1 cellular context compared by ENCODE assay signal in genomic region chr6:164507197-164507957, GRCh38.
TF ChIP-seq lines count a peak whose summit lies in the region.

No MANE protein-coding gene starts in this region.

TF ChIP-seq in GM12878, 131 proteins besides CTCF, POLR2A, EP300 and RAD21 (continued from another document and continues in another):
- TF ChIP-seq CEBPZ (IDR thresholded peaks at IDR 0.05; ENCODE audit: low read depth, low read length) (no peak), TARDBP (IDR thresholded peaks at IDR 0.05; ENCODE audit: borderline replicate concordance) (no peak), CREM (IDR thresholded peaks at IDR 0.05; ENCODE audit: low read depth) (peak; percentile 72; the same call in 1 of the 2 replicates), NFIC (IDR thresholded peaks at IDR 0.05; ENCODE audit: low read depth, low read length) (peak; percentile 77), RBBP5 (conservative IDR thresholded peaks at IDR 0.05) (no peak), CHD4 (IDR thresholded peaks at IDR 0.05) (no peak), NKRF (conservative IDR thresholded peaks at IDR 0.05) (no peak), NR2C2 (IDR thresholded peaks at IDR 0.05; ENCODE audit: borderline replicate concordance, control insufficient read depth, insufficient read length, low read depth) (no peak), CHD2 (IDR thresholded peaks at IDR 0.05; ENCODE audit: borderline replicate concordance, low read depth, low read length) (peak; percentile 84), PAX8 (IDR thresholded peaks at IDR 0.05) (no peak), POU2F2 (IDR thresholded peaks at IDR 0.05; ENCODE audit: borderline replicate concordance, low read depth, low read length) (0 out of 3 replicates have a peak, but pooled peaks have one; percentile 17), GATAD2B (conservative IDR thresholded peaks at IDR 0.05; ENCODE audit: low read depth) (peak; percentile 80), KAT2A (conservative IDR thresholded peaks at IDR 0.05; ENCODE audit: control insufficient read depth, low read depth, low read length) (no peak), FOS (IDR thresholded peaks at IDR 0.05; ENCODE audit: borderline replicate concordance, extremely low read depth, insufficient read length) (no peak), ZBED1 (IDR thresholded peaks at IDR 0.05; ENCODE audit: borderline replicate concordance) (peak; percentile 69), SP1 (IDR thresholded peaks at IDR 0.05; ENCODE audit: low read depth, low read length) (peak; percentile 72), POLR2AphosphoS5 (IDR thresholded peaks at IDR 0.05; ENCODE audit: low read length) (0 out of 2 replicates have a peak, but pooled peaks have one; percentile 25), YY1 (IDR thresholded peaks at IDR 0.05; ENCODE audit: low read depth, low read length) (no peak), TBL1XR1 (IDR thresholded peaks at IDR 0.05; ENCODE audit: low read depth, low read length) (0 out of 2 replicates have a peak, but pooled peaks have one; percentile 28), STAT1 (conservative IDR thresholded peaks at IDR 0.05) (0 out of 2 replicates have a peak, but pooled peaks have one; percentile 27), FOXM1 (IDR thresholded peaks at IDR 0.05; ENCODE audit: low read depth, low read length) (peak; percentile 69), ZNF622 (IDR thresholded peaks at IDR 0.05) (no peak), NR2C1 (IDR thresholded peaks at IDR 0.05) (no peak), MAX (IDR thresholded peaks at IDR 0.05; ENCODE audit: low read depth, low read length) (no peak), TCF12 (IDR thresholded peaks at IDR 0.05; ENCODE audit: low read depth, low read length) (peak; percentile 43), NR2F1 (conservative IDR thresholded peaks at IDR 0.05) (peak; percentile 98), BHLHE40 (IDR thresholded peaks at IDR 0.05; ENCODE audit: borderline replicate concordance in 1 of 2, low read depth in 2 of 2, low read length in 1 of 2) (peak; percentile 61 to 62), LARP7 (IDR thresholded peaks at IDR 0.05) (no peak), NFYA (IDR thresholded peaks at IDR 0.05; ENCODE audit: borderline replicate concordance, low read depth, low read length) (no peak), USF2 (IDR thresholded peaks at IDR 0.05; ENCODE audit: borderline replicate concordance, low read depth, low read length) (no peak), RUNX3 (IDR thresholded peaks at IDR 0.05; ENCODE audit: low read length) (peak; percentile 76), SIN3A (IDR thresholded peaks at IDR 0.05; ENCODE audit: low read depth, low read length) (no peak), SIX5 (IDR thresholded peaks at IDR 0.05; ENCODE audit: low read depth, low read length, severe bottlenecking) (no peak), POLR2AphosphoS2 (IDR thresholded peaks at IDR 0.05; ENCODE audit: low read depth, low read length) (no peak), SMAD5 (IDR thresholded peaks at IDR 0.05; ENCODE audit: low read depth) (no peak), DPF2 (IDR thresholded peaks at IDR 0.05) (peak; percentile 93), IKZF1 (conservative IDR thresholded peaks at IDR 0.05) (peak; percentile 89), HDGF (IDR thresholded peaks at IDR 0.05) (no peak), SMC3 (IDR thresholded peaks at IDR 0.05; ENCODE audit: borderline replicate concordance, low read length) (no peak), ZNF217 (IDR thresholded peaks at IDR 0.05) (peak; percentile 80), HCFC1 (IDR thresholded peaks at IDR 0.05; ENCODE audit: low read length) (no peak), BMI1 (IDR thresholded peaks at IDR 0.05; ENCODE audit: borderline replicate concordance) (peak; percentile 84), ATF7 (IDR thresholded peaks at IDR 0.05; ENCODE audit: low read depth) (peak; percentile 86), WRNIP1 (IDR thresholded peaks at IDR 0.05; ENCODE audit: borderline replicate concordance, low read depth, low read length) (no peak)
- TF ChIP-seq, protein P1, sequence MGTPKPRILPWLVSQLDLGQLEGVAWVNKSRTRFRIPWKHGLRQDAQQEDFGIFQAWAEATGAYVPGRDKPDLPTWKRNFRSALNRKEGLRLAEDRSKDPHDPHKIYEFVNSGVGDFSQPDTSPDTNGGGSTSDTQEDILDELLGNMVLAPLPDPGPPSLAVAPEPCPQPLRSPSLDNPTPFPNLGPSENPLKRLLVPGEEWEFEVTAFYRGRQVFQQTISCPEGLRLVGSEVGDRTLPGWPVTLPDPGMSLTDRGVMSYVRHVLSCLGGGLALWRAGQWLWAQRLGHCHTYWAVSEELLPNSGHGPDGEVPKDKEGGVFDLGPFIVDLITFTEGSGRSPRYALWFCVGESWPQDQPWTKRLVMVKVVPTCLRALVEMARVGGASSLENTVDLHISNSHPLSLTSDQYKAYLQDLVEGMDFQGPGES (IDR thresholded peaks at IDR 0.05), result no peak
- TF ChIP-seq, protein P2, sequence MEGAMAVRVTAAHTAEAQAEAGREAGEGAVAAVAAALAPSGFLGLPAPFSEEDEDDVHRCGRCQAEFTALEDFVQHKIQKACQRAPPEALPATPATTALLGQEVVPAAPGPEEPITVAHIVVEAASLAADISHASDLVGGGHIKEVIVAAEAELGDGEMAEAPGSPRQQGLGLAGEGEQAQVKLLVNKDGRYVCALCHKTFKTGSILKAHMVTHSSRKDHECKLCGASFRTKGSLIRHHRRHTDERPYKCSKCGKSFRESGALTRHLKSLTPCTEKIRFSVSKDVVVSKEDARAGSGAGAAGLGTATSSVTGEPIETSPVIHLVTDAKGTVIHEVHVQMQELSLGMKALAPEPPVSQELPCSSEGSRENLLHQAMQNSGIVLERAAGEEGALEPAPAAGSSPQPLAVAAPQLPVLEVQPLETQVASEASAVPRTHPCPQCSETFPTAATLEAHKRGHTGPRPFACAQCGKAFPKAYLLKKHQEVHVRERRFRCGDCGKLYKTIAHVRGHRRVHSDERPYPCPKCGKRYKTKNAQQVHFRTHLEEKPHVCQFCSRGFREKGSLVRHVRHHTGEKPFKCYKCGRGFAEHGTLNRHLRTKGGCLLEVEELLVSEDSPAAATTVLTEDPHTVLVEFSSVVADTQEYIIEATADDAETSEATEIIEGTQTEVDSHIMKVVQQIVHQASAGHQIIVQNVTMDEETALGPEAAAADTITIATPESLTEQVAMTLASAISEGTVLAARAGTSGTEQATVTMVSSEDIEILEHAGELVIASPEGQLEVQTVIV (IDR thresholded peaks at IDR 0.05; ENCODE audit: borderline replicate concordance, partially characterized antibody), result peak; percentile 57
- TF ChIP-seq, protein P3, sequence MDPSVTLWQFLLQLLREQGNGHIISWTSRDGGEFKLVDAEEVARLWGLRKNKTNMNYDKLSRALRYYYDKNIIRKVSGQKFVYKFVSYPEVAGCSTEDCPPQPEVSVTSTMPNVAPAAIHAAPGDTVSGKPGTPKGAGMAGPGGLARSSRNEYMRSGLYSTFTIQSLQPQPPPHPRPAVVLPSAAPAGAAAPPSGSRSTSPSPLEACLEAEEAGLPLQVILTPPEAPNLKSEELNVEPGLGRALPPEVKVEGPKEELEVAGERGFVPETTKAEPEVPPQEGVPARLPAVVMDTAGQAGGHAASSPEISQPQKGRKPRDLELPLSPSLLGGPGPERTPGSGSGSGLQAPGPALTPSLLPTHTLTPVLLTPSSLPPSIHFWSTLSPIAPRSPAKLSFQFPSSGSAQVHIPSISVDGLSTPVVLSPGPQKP (IDR thresholded peaks at IDR 0.05; ENCODE audit: low read depth, low read length), result peak; percentile 62; the same call in 1 of the 2 replicates
- TF ChIP-seq, protein P4, sequence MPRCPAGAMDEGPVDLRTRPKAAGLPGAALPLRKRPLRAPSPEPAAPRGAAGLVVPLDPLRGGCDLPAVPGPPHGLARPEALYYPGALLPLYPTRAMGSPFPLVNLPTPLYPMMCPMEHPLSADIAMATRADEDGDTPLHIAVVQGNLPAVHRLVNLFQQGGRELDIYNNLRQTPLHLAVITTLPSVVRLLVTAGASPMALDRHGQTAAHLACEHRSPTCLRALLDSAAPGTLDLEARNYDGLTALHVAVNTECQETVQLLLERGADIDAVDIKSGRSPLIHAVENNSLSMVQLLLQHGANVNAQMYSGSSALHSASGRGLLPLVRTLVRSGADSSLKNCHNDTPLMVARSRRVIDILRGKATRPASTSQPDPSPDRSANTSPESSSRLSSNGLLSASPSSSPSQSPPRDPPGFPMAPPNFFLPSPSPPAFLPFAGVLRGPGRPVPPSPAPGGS (IDR thresholded peaks at IDR 0.05; ENCODE audit: borderline replicate concordance, insufficient read depth, low read depth, low read length, poor library complexity, severe bottlenecking), result peak; percentile 57
- TF ChIP-seq, protein P5, sequence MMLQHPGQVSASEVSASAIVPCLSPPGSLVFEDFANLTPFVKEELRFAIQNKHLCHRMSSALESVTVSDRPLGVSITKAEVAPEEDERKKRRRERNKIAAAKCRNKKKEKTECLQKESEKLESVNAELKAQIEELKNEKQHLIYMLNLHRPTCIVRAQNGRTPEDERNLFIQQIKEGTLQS (IDR thresholded peaks at IDR 0.05; ENCODE audit: borderline replicate concordance, extremely low read depth, low read depth, low read length), result no peak
- TF ChIP-seq, protein P6, sequence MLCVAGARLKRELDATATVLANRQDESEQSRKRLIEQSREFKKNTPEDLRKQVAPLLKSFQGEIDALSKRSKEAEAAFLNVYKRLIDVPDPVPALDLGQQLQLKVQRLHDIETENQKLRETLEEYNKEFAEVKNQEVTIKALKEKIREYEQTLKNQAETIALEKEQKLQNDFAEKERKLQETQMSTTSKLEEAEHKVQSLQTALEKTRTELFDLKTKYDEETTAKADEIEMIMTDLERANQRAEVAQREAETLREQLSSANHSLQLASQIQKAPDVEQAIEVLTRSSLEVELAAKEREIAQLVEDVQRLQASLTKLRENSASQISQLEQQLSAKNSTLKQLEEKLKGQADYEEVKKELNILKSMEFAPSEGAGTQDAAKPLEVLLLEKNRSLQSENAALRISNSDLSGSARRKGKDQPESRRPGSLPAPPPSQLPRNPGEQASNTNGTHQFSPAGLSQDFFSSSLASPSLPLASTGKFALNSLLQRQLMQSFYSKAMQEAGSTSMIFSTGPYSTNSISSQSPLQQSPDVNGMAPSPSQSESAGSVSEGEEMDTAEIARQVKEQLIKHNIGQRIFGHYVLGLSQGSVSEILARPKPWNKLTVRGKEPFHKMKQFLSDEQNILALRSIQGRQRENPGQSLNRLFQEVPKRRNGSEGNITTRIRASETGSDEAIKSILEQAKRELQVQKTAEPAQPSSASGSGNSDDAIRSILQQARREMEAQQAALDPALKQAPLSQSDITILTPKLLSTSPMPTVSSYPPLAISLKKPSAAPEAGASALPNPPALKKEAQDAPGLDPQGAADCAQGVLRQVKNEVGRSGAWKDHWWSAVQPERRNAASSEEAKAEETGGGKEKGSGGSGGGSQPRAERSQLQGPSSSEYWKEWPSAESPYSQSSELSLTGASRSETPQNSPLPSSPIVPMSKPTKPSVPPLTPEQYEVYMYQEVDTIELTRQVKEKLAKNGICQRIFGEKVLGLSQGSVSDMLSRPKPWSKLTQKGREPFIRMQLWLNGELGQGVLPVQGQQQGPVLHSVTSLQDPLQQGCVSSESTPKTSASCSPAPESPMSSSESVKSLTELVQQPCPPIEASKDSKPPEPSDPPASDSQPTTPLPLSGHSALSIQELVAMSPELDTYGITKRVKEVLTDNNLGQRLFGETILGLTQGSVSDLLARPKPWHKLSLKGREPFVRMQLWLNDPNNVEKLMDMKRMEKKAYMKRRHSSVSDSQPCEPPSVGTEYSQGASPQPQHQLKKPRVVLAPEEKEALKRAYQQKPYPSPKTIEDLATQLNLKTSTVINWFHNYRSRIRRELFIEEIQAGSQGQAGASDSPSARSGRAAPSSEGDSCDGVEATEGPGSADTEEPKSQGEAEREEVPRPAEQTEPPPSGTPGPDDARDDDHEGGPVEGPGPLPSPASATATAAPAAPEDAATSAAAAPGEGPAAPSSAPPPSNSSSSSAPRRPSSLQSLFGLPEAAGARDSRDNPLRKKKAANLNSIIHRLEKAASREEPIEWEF (IDR thresholded peaks at IDR 0.05; ENCODE audit: insufficient replicate concordance, low read depth, low read length), result peak; percentile 65
